Comparison of ENCODE assay signal across 1 cellular context in genomic region chr19:40808021-40808325, GRCh38.
TF ChIP-seq lines count a peak whose summit lies in the region.

No MANE protein-coding gene starts in this region.

TF ChIP-seq in WTC11, 78 proteins besides CTCF, POLR2A, EP300 and RAD21 (continued from another document):
- no peak for TF ChIP-seq ERG (CRISPR knock-in tag; IDR thresholded peaks at IDR 0.05)
- no peak for TF ChIP-seq SMAD4 (CRISPR knock-in tag; IDR thresholded peaks at IDR 0.05)
- TF ChIP-seq AFF4 (CRISPR knock-in tag; IDR thresholded peaks at IDR 0.05; ENCODE audit: borderline replicate concordance): no peak
- no peak for TF ChIP-seq ZNF512 (CRISPR knock-in tag; IDR thresholded peaks at IDR 0.05; ENCODE audit: borderline replicate concordance)
- TF ChIP-seq ZNF121 (CRISPR knock-in tag; IDR thresholded peaks at IDR 0.05): no peak
- TF ChIP-seq SOX15 (CRISPR knock-in tag; IDR thresholded peaks at IDR 0.05): no peak
- TF ChIP-seq RELA (CRISPR knock-in tag; IDR thresholded peaks at IDR 0.05; ENCODE audit: borderline replicate concordance): no peak
